Comparison of ENCODE assay signal across 23 cellular contexts in genomic region chr11:73281201-73281741, GRCh38. TPM values are rescaled to one million over a fixed set of nuclear protein-coding genes. Genes with fewer than 3 reads are reported as not detected.
DNase-seq lines count a peak whose midpoint lies in the region; ATAC-seq and TF ChIP-seq lines count a peak whose summit lies in the region.
"Had no signal": no experiment of that assay in that cellular context is flagged by ENCODE, and none has a peak within 500 bp of the region (broad histone marks: within the 10 kb centered on the region; RNA-seq: fewer than 3 reads in every experiment).

No MANE protein-coding gene starts in this region.

- peak overlapping the region in 4 of 10 experiments; percentile 2 to 18 (median 10); a peak in 6 of 20 replicates for H3K4me3 ChIP-seq in BLaER1 treated with 17β-estradiol and CSF1 and Interleukin-3, amounts not matched to agents 10 nM and 100 nM
- no peak overlapping the region for H3K4me3 ChIP-seq in heart right ventricle
- no peak overlapping the region for H3K4me3 ChIP-seq in psoas muscle
- H3K4me3 ChIP-seq: cardiac muscle cell, neural progenitor cell had no signal

- intact Hi-C loops in heart right ventricle (cut with DNase I) (loop anchor here in 3 of 10 donors (10.0 kb wide), 3 partner anchors 96 to 556 kb away; no protein-coding TSS in a partner anchor), psoas muscle (cut with DNase I) (no loop called here), head of caudate nucleus (cut with DNase I) (no loop called here)

- DNase-seq in MV-4-11 (lab: John Stamatoyannopoulos, UW) (peak; percentile 10), heart right ventricle (no peak), psoas muscle (no peak), head of caudate nucleus (no peak), glomerular visceral epithelial cell (ENCODE audit: extremely low spot score) (no peak)
- DNase-seq: activated CD8-positive, alpha-beta T cell treated with anti-CD3 and anti-CD28 coated beads for 36 hours; activated naive CD4-positive, alpha-beta T cell treated with anti-CD3 and anti-CD28 coated beads, Interleukin-2, amount 10 ng/mL, durations not matched to agents 7 days and 5 days; CD4-positive, alpha-beta T cell; DMS153; H9; IMR-90; NCI-H1417 treated with DMSO at 0.1 percent for 48 hours; NCI-H510A; T1000 had no signal

- peak overlapping the region in 7 of 11 experiments; percentile 11 to 53 (median 42); a peak in 9 of 22 replicates for H3K9ac ChIP-seq in BLaER1 treated with 17β-estradiol and CSF1 and Interleukin-3, amounts not matched to agents 10 nM and 100 nM
- H3K9ac ChIP-seq: neural progenitor cell had no signal

- TF ChIP-seq CTCF in heart right ventricle (IDR thresholded peaks at IDR 0.05): no peak
- no peak for TF ChIP-seq CTCF in psoas muscle (IDR thresholded peaks at IDR 0.05)

- no peak overlapping the region for H3K4me3 Mint-ChIP-seq in stimulated activated memory B cell treated with anti-CD40 and anti-IgM and Interleukin-4, amounts not matched to agents 10 μg/mL and 1 μg/mL and 100 μg/mL, for 72 hours
- H3K4me3 Mint-ChIP-seq: activated CD8-positive, alpha-beta T cell treated with anti-CD3 and anti-CD28 coated beads for 36 hours; activated naive CD4-positive, alpha-beta T cell treated with anti-CD3 and anti-CD28 coated beads, Interleukin-2, amount 10 ng/mL, durations not matched to agents 7 days and 5 days; CD4-positive, alpha-beta T cell; H9; neural progenitor cell had no signal

- no peaks in the 10 kb centered on the region for H3K9me3 Mint-ChIP-seq in stimulated activated memory B cell treated with anti-CD40 and anti-IgM and Interleukin-4, amounts not matched to agents 10 μg/mL and 1 μg/mL and 100 μg/mL, for 72 hours
- H3K9me3 Mint-ChIP-seq: activated CD8-positive, alpha-beta T cell treated with anti-CD3 and anti-CD28 coated beads for 36 hours; activated naive CD4-positive, alpha-beta T cell treated with anti-CD3 and anti-CD28 coated beads, Interleukin-2, amount 10 ng/mL, durations not matched to agents 7 days and 5 days; CD4-positive, alpha-beta T cell; H9; neural progenitor cell had no signal

- no peaks in the 10 kb centered on the region for H3K9me3 ChIP-seq in BLaER1 treated with 17β-estradiol and CSF1 and Interleukin-3, amounts not matched to agents 10 nM and 100 nM (replicated peaks in 1 of 11)
- H3K9me3 ChIP-seq in heart right ventricle (no peaks in the 10 kb centered on the region), psoas muscle (no peaks in the 10 kb centered on the region)

- no peaks in the 10 kb centered on the region for H3K27me3 ChIP-seq in BLaER1 treated with 17β-estradiol and CSF1 and Interleukin-3, amounts not matched to agents 10 nM and 100 nM
- H3K27me3 ChIP-seq in heart right ventricle: no peaks in the 10 kb centered on the region
- no peaks in the 10 kb centered on the region for H3K27me3 ChIP-seq in psoas muscle (ENCODE audit: insufficient read depth in 3 of 3, low read length in 2 of 3)
- H3K27me3 ChIP-seq: cardiac muscle cell, neural progenitor cell had no signal

- peak overlapping the region in 9 of 11 experiments; percentile 31 to 73 (median 68); a peak in 18 of 22 replicates for H3K27ac ChIP-seq in BLaER1 treated with 17β-estradiol and CSF1 and Interleukin-3, amounts not matched to agents 10 nM and 100 nM
- H3K27ac ChIP-seq in heart right ventricle: peak overlapping the region in 3 of 10 donors; percentile 41 to 78 (median 51)
- no peak overlapping the region for H3K27ac ChIP-seq in psoas muscle
- H3K27ac ChIP-seq: cardiac muscle cell, HL-60, neural progenitor cell, RWPE1 had no signal

- no peaks in the 10 kb centered on the region for H3K36me3 Mint-ChIP-seq in stimulated activated memory B cell treated with anti-CD40 and anti-IgM and Interleukin-4, amounts not matched to agents 10 μg/mL and 1 μg/mL and 100 μg/mL, for 72 hours
- H3K36me3 Mint-ChIP-seq: activated naive CD4-positive, alpha-beta T cell treated with anti-CD3 and anti-CD28 coated beads, Interleukin-2, amount 10 ng/mL, durations not matched to agents 7 days and 5 days; neural progenitor cell had no signal

- no peaks in the 10 kb centered on the region for H3K27me3 Mint-ChIP-seq in stimulated activated memory B cell treated with anti-CD40 and anti-IgM and Interleukin-4, amounts not matched to agents 10 μg/mL and 1 μg/mL and 100 μg/mL, for 72 hours
- H3K27me3 Mint-ChIP-seq: activated CD8-positive, alpha-beta T cell treated with anti-CD3 and anti-CD28 coated beads for 36 hours had no signal

- H3K27ac Mint-ChIP-seq in stimulated activated memory B cell treated with anti-CD40 and anti-IgM and Interleukin-4, amounts not matched to agents 10 μg/mL and 1 μg/mL and 100 μg/mL, for 72 hours: no peak overlapping the region
- H3K27ac Mint-ChIP-seq: activated CD8-positive, alpha-beta T cell treated with anti-CD3 and anti-CD28 coated beads for 36 hours; activated naive CD4-positive, alpha-beta T cell treated with anti-CD3 and anti-CD28 coated beads, Interleukin-2, amount 10 ng/mL, durations not matched to agents 7 days and 5 days; CD4-positive, alpha-beta T cell; progenitor cell of endocrine pancreas had no signal

- no peaks in the 10 kb centered on the region for H3K36me3 ChIP-seq in BLaER1 treated with 17β-estradiol and CSF1 and Interleukin-3, amounts not matched to agents 10 nM and 100 nM
- H3K36me3 ChIP-seq in heart right ventricle (no peaks in the 10 kb centered on the region), psoas muscle (ENCODE audit: insufficient read depth in 1 of 2, low read depth in 1 of 2) (no peaks in the 10 kb centered on the region)
- H3K36me3 ChIP-seq: cardiac muscle cell, neural progenitor cell had no signal

- peaks cover 16% of the 10 kb centered on the region for H3K4me1 Mint-ChIP-seq in stimulated activated memory B cell treated with anti-CD40 and anti-IgM and Interleukin-4, amounts not matched to agents 10 μg/mL and 1 μg/mL and 100 μg/mL, for 72 hours

- H4K20me1 ChIP-seq in BLaER1 treated with 17β-estradiol and CSF1 and Interleukin-3, amounts not matched to agents 10 nM and 100 nM: peaks cover 0 to 6% (median 0%) of the 10 kb centered on the region in 11 experiments; a peak in 3 of 22 replicates

- 93 to 94% methylated on average over 3 of the region's 3 CpGs for WGBS in heart right ventricle, 2 donors
- WGBS in psoas muscle, 3 donors: 80 to 89% (median 81%) methylated on average over 3 of the region's 3 CpGs

- peak overlapping the region; percentile 81 to 97 (median 91) for H3K4me2 ChIP-seq in BLaER1 treated with 17β-estradiol and CSF1 and Interleukin-3, amounts not matched to agents 10 nM and 100 nM
- H3K4me2 ChIP-seq: neural progenitor cell had no signal

- ATAC-seq in heart right ventricle (peak; percentile 42 to 76 (median 64)), psoas muscle (peak in 3 of 4 donors; percentile 16 to 37 (median 18)), GM18861 (IDR thresholded peaks at IDR 0.05; ENCODE audit: unreplicated experiment) (no peak)
- ATAC-seq in stimulated activated memory B cell treated with anti-CD40 and anti-IgM and Interleukin-4, amounts not matched to agents 10 μg/mL and 1 μg/mL and 100 μg/mL, for 72 hours: no peak
- ATAC-seq: activated CD8-positive, alpha-beta T cell treated with anti-CD3 and anti-CD28 coated beads for 36 hours had no signal

- peaks cover 50 to 75% (median 60%) of the 10 kb centered on the region in 10 experiments for H3K4me1 ChIP-seq in BLaER1 treated with 17β-estradiol and CSF1 and Interleukin-3, amounts not matched to agents 10 nM and 100 nM
- H3K4me1 ChIP-seq in heart right ventricle (peaks cover 0 to 53% (median 0%) of the 10 kb centered on the region in 9 donors), psoas muscle (no peaks in the 10 kb centered on the region)
- H3K4me1 ChIP-seq: neural progenitor cell had no signal

RNA-seq across cellular contexts. Expression of gene P2RY6, which starts 9.1 kb away (rescaled TPM):
- total RNA-seq in heart right ventricle: 10 to 100 TPM in 1 of 10 donors, 1 to 10 TPM in 7, under 1 TPM in 2; 0.83 to 13.0 (median 1.8) TPM
- 1 to 10 TPM; 1.2 to 2.4 TPM for polyA plus RNA-seq in heart right ventricle
- 1 to 10 TPM in 3 of 4 donors, under 1 TPM in 1; 0.96 to 2.5 (median 1.5) TPM for total RNA-seq in psoas muscle
- polyA plus RNA-seq in psoas muscle: 1 to 10 TPM in 2 of 3 donors, under 1 TPM in 1; 0.59 to 1.6 (median 1.2) TPM
- total RNA-seq: activated CD8-positive, alpha-beta T cell treated with anti-CD3 and anti-CD28 coated beads for 36 hours; CD4-positive, alpha-beta T cell; H9; IMR-90 had no signal
- polyA plus RNA-seq: AG04450, cardiac muscle cell had no signal

RNA-seq across cellular contexts. Expression of gene ARHGEF17, which starts 26.8 kb away (rescaled TPM):
- total RNA-seq in heart right ventricle (10 to 100 TPM; 39.2 to 67.4 (median 52.2) TPM), psoas muscle (10 to 100 TPM; 10.8 to 38.4 (median 15.5) TPM)
- polyA plus RNA-seq in heart right ventricle (10 to 100 TPM; 38.6 to 44.3 TPM), psoas muscle (1 to 10 TPM; 5.7 to 7.9 (median 6.9) TPM)
- total RNA-seq: CD4-positive, alpha-beta T cell had no signal

Comparison
In these comparisons a context has a peak if more than half of its experiments do, and no peak if none do; other contexts are left out.
1. ATAC-seq: peak in heart right ventricle (8 of 8) and psoas muscle (3 of 4); none in GM18861 (single experiment) and stimulated activated memory B cell treated with anti-CD40 and anti-IgM and Interleukin-4, amounts not matched to agents 10 μg/mL and 1 μg/mL and 100 μg/mL, for 72 hours (single experiment).